ENCODE assay signal across 11 cellular contexts in the genomic region with DNA sequence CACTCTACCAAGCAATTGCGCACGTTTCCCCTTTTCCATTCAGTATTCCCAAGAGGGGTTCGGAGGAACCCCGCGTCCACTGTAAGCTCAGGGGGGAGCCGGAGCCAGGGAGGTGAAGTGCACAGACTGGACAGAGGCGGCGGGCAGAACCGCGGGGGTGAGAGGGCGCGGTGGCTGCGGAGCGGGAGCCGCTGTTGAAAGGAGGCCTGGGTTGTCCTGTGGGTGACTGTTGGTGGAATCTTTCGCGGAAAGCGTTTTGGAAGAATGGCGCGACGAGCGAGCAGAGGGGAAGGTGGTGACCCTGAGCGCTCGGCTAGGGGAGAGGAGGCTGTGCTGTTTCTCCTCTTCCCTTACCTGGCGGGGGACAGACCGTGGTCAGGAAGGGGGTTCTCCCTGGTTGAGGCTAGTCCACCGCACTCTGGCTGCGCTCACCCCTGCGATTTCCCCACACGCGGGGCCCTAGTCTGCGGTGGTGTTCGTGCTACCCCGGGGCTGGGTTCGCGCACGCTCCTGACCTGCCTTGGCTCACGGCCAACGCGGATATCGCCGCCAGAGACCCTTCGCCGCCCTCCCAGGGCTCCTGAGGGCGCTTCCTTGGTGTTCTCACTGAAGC.
DNase-seq lines count a peak whose midpoint lies in the region; ATAC-seq and TF ChIP-seq lines count a peak whose summit lies in the region.
"Had no signal": no experiment of that assay in that cellular context is flagged by ENCODE, and none has a peak within 500 bp of the region (broad histone marks: within the 10 kb centered on the region; RNA-seq: fewer than 3 reads in every experiment).

No MANE protein-coding gene starts in this region.

- H3K27ac ChIP-seq in heart right ventricle (no peak overlapping the region), iPS-20b (ENCODE audit: low read length) (no peak overlapping the region)
- H3K27ac ChIP-seq: dorsolateral prefrontal cortex had no signal

- peak overlapping the region; percentile 69 for H3K4me3 Mint-ChIP-seq in activated T-cell treated with anti-CD3 and anti-CD28 coated beads, Interleukin-2, amount 50 U/mL, for 4 hours
- peak overlapping the region; percentile 82 to 87 for H3K4me3 Mint-ChIP-seq in stimulated activated naive B cell treated with anti-CD40 and anti-IgM and Interleukin-4, amounts not matched to agents 10 μg/mL and 1 μg/mL and 100 μg/mL, for 72 hours

- peaks cover 0 to 40% (median 24%) of the 10 kb centered on the region in 9 donors for H3K4me1 ChIP-seq in heart right ventricle
- peaks cover 15% of the 10 kb centered on the region; the same call in 1 of the 2 replicates for H3K4me1 ChIP-seq in iPS-20b (ENCODE audit: insufficient read depth, low read length)

- intact Hi-C loops in heart right ventricle (cut with DNase I): no loop called here
- intact Hi-C loops in cardiac septum (cut with DNase I): no loop called here

- H3K36me3 ChIP-seq in heart right ventricle (no peaks in the 10 kb centered on the region), iPS-20b (ENCODE audit: insufficient read depth, low read depth, low read length) (no peaks in the 10 kb centered on the region)

- peaks cover 90% of the 10 kb centered on the region for H3K27me3 Mint-ChIP-seq in activated T-cell treated with anti-CD3 and anti-CD28 coated beads, Interleukin-2, amount 50 U/mL, for 4 hours (ENCODE audit: low read depth)
- H3K27me3 Mint-ChIP-seq in stimulated activated naive B cell treated with anti-CD40 and anti-IgM and Interleukin-4, amounts not matched to agents 10 μg/mL and 1 μg/mL and 100 μg/mL, for 72 hours: peaks cover 14 to 81% of the 10 kb centered on the region in 2 donors

- H3K9ac ChIP-seq in iPS-20b (ENCODE audit: low read depth, low read length): no peak overlapping the region

- no peak for TF ChIP-seq CTCF in heart right ventricle (IDR thresholded peaks at IDR 0.05)

- 3% methylated on average over 45 of the region's 45 CpGs for WGBS in heart right ventricle, 2 donors

- H3K4me3 ChIP-seq in heart right ventricle (peak overlapping the region in 7 of 10 donors; percentile 3 to 19 (median 12)), iPS-20b (ENCODE audit: low read length) (peak overlapping the region; percentile 58; the same call in 1 of the 2 replicates)

- peaks cover 2% of the 10 kb centered on the region for H3K36me3 Mint-ChIP-seq in activated T-cell treated with anti-CD3 and anti-CD28 coated beads, Interleukin-2, amount 50 U/mL, for 4 hours (ENCODE audit: insufficient read depth)
- peaks cover 2 to 3% of the 10 kb centered on the region in 2 donors for H3K36me3 Mint-ChIP-seq in stimulated activated naive B cell treated with anti-CD40 and anti-IgM and Interleukin-4, amounts not matched to agents 10 μg/mL and 1 μg/mL and 100 μg/mL, for 72 hours

- ATAC-seq in heart right ventricle (no peak), GM18867 (IDR thresholded peaks at IDR 0.05; ENCODE audit: unreplicated experiment) (no peak), GM18909 (IDR thresholded peaks at IDR 0.05; ENCODE audit: poor library complexity, unreplicated experiment) (no peak)
- ATAC-seq in activated T-cell treated with anti-CD3 and anti-CD28 coated beads, Interleukin-2, amount 50 U/mL, for 4 hours: no peak
- no peak for ATAC-seq in stimulated activated naive B cell treated with anti-CD40 and anti-IgM and Interleukin-4, amounts not matched to agents 10 μg/mL and 1 μg/mL and 100 μg/mL, for 72 hours (replicated peaks)

- H3K27ac Mint-ChIP-seq in stimulated activated naive B cell treated with anti-CD40 and anti-IgM and Interleukin-4, amounts not matched to agents 10 μg/mL and 1 μg/mL and 100 μg/mL, for 72 hours: peak overlapping the region; percentile 89

- H3K27me3 ChIP-seq in heart right ventricle (peaks cover 24 to 100% (median 95%) of the 10 kb centered on the region in 7 donors), iPS-20b (ENCODE audit: insufficient read depth, low read length) (peaks cover 99% of the 10 kb centered on the region)

- no peaks in the 10 kb centered on the region for H3K9me3 ChIP-seq in heart right ventricle
- peaks cover 2% of the 10 kb centered on the region; the same call in 1 of the 2 replicates for H3K9me3 ChIP-seq in iPS-20b (ENCODE audit: insufficient read depth, low read depth, low read length)

- H3K4me1 Mint-ChIP-seq in activated T-cell treated with anti-CD3 and anti-CD28 coated beads, Interleukin-2, amount 50 U/mL, for 4 hours (ENCODE audit: low read depth): peaks cover 40% of the 10 kb centered on the region
- H3K4me1 Mint-ChIP-seq in stimulated activated naive B cell treated with anti-CD40 and anti-IgM and Interleukin-4, amounts not matched to agents 10 μg/mL and 1 μg/mL and 100 μg/mL, for 72 hours: peaks cover 30 to 48% of the 10 kb centered on the region in 2 donors

- H3K9me3 Mint-ChIP-seq in activated T-cell treated with anti-CD3 and anti-CD28 coated beads, Interleukin-2, amount 50 U/mL, for 4 hours: peaks cover 5% of the 10 kb centered on the region
- no peaks in the 10 kb centered on the region for H3K9me3 Mint-ChIP-seq in stimulated activated naive B cell treated with anti-CD40 and anti-IgM and Interleukin-4, amounts not matched to agents 10 μg/mL and 1 μg/mL and 100 μg/mL, for 72 hours

- DNase-seq in heart right ventricle (no peak), cardiac septum (ENCODE audit: low spot score) (no peak), NAMALWA (ENCODE audit: low spot score) (no peak)
- DNase-seq in activated T-cell treated with anti-CD3 and anti-CD28 coated beads, Interleukin-2, amount 50 U/mL, for 4 hours: no peak
- DNase-seq in stimulated activated naive B cell treated with anti-CD40 and anti-IgM and Interleukin-4, amounts not matched to agents 10 μg/mL and 1 μg/mL and 100 μg/mL, for 72 hours: peak; percentile 17
- DNase-seq: dorsolateral prefrontal cortex, hippocampal formation, NCI-H1105 had no signal
